8 cellular contexts compared by ENCODE assay signal in the genomic region with DNA sequence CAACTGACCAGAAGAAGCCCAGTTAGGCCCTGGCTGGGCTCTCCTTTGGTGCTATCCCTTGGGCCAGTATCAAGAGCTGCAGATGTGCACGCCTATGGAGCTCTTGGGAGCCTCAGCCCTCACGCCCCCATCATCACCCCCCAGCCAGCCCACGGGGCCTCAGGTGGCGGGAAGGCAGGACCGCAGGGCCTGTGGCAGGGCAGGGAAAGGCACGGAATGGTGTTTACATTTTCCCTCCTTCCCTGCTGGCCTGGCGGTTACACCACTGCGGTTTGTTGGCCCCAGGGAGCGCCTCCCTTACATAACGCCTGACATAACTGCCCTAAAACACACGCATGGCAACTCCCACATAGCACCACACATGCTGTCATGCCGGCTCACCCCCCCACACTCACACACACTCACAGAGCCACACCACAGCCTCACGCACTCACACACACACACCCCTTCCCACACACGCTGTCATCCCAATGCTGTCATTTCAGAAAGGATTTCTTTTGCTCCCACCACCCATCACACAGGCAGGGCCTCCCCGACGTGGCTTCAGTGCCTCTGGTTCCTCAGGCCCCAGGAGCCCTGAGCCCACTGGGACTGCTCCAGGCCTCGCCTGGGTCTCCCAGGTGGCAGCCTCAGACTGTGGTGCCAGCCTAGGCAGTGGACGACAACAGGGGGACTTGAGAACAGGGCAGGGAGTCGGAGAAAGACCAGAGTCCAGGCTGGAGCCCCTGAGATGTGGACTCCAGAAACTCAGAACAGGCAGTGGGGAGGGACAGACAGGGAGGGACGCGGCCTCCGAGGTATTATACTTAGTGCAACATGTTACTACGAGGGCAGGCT. TPM values are rescaled to one million over a fixed set of nuclear protein-coding genes. Genes with fewer than 3 reads are reported as not detected.
DNase-seq lines count a peak whose midpoint lies in the region; ATAC-seq and TF ChIP-seq lines count a peak whose summit lies in the region.

No MANE protein-coding gene starts in this region.

- no peaks in the 10 kb centered on the region for H3K79me2 ChIP-seq in fibroblast of lung (ENCODE audit: control insufficient read depth, insufficient read depth, low read length)

- H3K4me3 ChIP-seq in fibroblast of lung (replicated peaks in 1 of 4; ENCODE audit: control extremely low read depth in 1 of 4, insufficient read depth in 1 of 4, low read depth in 3 of 4, low read length in 4 of 4), result no peak overlapping the region

- POLR2A ChIA-PET in RWPE1 (lab: Yijun Ruan, JAX; ENCODE audit: low non-redundant PET), result no interaction called here

- TF ChIP-seq CTCF in RWPE1 (conservative IDR thresholded peaks at IDR 0.05; ENCODE audit: low read depth) (no peak), fibroblast of lung (conservative IDR thresholded peaks at IDR 0.05 in 1 of 2, IDR thresholded peaks at IDR 0.05 in 1 of 2; ENCODE audit: low read depth in 1 of 2, low read length in 2 of 2) (no peak), GM10266 (IDR thresholded peaks at IDR 0.05; ENCODE audit: control insufficient read depth, insufficient read depth, low read depth, missing control alignments) (no peak)

- peaks cover 8% of the 10 kb centered on the region for H3K4me1 ChIP-seq in fibroblast of lung (ENCODE audit: control insufficient read depth, extremely low read depth, insufficient read depth, low read length)

- H3K4me2 ChIP-seq in fibroblast of lung (ENCODE audit: extremely low read depth, insufficient read depth, low read length), result peak overlapping the region; percentile 25

- DNase-seq in COLO668 (lab: John Stamatoyannopoulos, UW; ENCODE audit: unreplicated experiment) (peak; percentile 44), RWPE1 (ENCODE audit: low spot score) (no peak), fibroblast of lung (ENCODE audit: low read depth in 2 of 2) (peak; percentile 45 to 87), retina (peak; percentile 76), GM10266 (ENCODE audit: extremely low spot score) (no peak), GM19238 (ENCODE audit: insufficient read length, low spot score) (no peak)

- no peaks in the 10 kb centered on the region for H4K20me1 ChIP-seq in fibroblast of lung (ENCODE audit: control insufficient read depth, extremely low read depth, insufficient read depth, low read length)

- ATAC-seq in GM19455 (IDR thresholded peaks at IDR 0.05; ENCODE audit: unreplicated experiment), result no peak
- no peak for ATAC-seq in GM19324 (IDR thresholded peaks at IDR 0.05; ENCODE audit: low FRiP score, unreplicated experiment)

- no peak overlapping the region for H2AFZ ChIP-seq in fibroblast of lung (ENCODE audit: low read length)

- no peaks in the 10 kb centered on the region for H3K9me3 ChIP-seq in fibroblast of lung (ENCODE audit: control insufficient read depth, insufficient read depth, low read depth, low read length)

- peak overlapping the region; percentile 23 for H3K9ac ChIP-seq in fibroblast of lung (ENCODE audit: insufficient read depth, low read length)

- H3K27ac ChIP-seq in RWPE1 (peak overlapping the region; percentile 40), fibroblast of lung (ENCODE audit: insufficient read depth, low read length) (no peak overlapping the region)

- CTCF ChIA-PET in RWPE1 (lab: Yijun Ruan, JAX), result no interaction called here

- H3K36me3 ChIP-seq in fibroblast of lung (ENCODE audit: control insufficient read depth, insufficient read depth, low read length), result no peaks in the 10 kb centered on the region

- no peaks in the 10 kb centered on the region for H3K27me3 ChIP-seq in fibroblast of lung (ENCODE audit: control insufficient read depth, insufficient read depth, low read length)

RNA-seq across cellular contexts. Expression of a gene that starts 15.7 kb away (rescaled TPM):
- 11.6 and 16.7 TPM in 2 replicates for total RNA-seq in fibroblast of lung
- polyA plus RNA-seq in fibroblast of lung, result 26.7 and 29.6 TPM in 2 replicates
- polyA plus RNA-seq in fibroblast of lung (2012), result 84.1 and 85.5 TPM in 2 replicates
- polyA minus RNA-seq in fibroblast of lung (ENCODE audit: low replicate concordance), result 6.7 and 10.0 TPM in 2 replicates

Comparison
In these comparisons a context has a peak if more than half of its experiments do, and no peak if none do; other contexts are left out.
1. DNase-seq: peak in COLO668 (single experiment), fibroblast of lung (2 of 2) and retina (single experiment); none in RWPE1 (single experiment), GM10266 (single experiment) and GM19238 (single experiment).